In the genomic region with DNA sequence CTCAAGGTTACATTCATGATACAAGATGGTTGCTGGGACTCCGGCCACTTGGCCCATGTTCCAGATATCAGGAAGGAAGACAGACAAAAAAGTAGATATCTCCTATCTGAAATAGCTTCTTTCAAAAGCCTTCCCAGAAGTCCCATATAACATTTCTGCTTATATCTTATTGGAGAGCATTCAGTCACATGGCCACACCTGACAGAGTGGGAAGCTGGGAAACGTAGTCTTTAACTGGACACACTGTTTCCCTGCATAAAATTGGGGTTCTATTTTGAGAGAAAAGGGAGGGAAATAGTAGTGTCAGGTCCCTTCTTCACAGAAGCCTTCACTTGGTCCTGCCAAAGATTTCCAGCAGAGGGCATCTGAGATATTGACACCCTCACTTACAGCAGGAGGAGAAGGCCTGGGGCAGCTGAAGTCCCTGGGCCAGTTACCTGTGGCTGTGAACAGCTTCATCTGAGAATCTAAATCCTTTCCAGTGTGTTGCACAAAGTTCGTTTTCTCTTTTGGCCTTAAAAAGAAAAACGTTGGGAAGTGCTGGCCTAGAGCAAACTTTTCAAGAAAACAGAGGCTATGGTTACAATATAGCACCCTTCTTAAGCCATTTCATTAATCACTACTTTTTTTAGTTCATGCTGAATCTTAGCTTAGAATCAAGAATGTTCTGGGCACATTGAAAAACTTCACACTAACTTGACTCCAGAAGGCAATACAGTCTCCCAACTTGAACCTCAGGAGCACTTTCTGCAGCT, we compare ENCODE assay signal across 8 cellular contexts. TPM values are rescaled to one million over a fixed set of nuclear protein-coding genes. Genes with fewer than 3 reads are reported as not detected.
DNase-seq lines count a peak whose midpoint lies in the region; ATAC-seq and TF ChIP-seq lines count a peak whose summit lies in the region.

No MANE protein-coding gene starts in this region.

- H3K9me3 Mint-ChIP-seq in CD14-positive monocyte = peaks cover 0 to 3% (median 0%) of the 10 kb centered on the region in 7 donors

- H3K4me1 Mint-ChIP-seq in CD14-positive monocyte = no peaks in the 10 kb centered on the region

- no peak overlapping the region for H3K27ac Mint-ChIP-seq in CD14-positive monocyte

- H3K4me3 Mint-ChIP-seq in CD14-positive monocyte = no peak overlapping the region

- intact Hi-C loops in CD14-positive monocyte (cut with micrococcal nuclease) = no loop called here

- no peaks in the 10 kb centered on the region for H3K27me3 Mint-ChIP-seq in CD14-positive monocyte (ENCODE audit: low read depth in 3 of 3)

- peak; percentile 65 for DNase-seq in AG10803 (ENCODE audit: low read depth)
- peak; percentile 16 for DNase-seq in NCI-H446 treated with DMSO at 0.1 percent for 48 hours (lab: John Stamatoyannopoulos, UW)
- peak; percentile 58 for DNase-seq in activated T-cell treated with anti-CD3 and anti-CD28 coated beads for 24 hours (ENCODE audit: low read depth)
- peak; percentile 10 for DNase-seq in fibroblast of the aortic adventitia (ENCODE audit: low read depth)
- peak; percentile 40 to 57 (median 41) for DNase-seq in stimulated activated CD4-positive, alpha-beta T cell treated with anti-CD3 and anti-CD28 coated beads, Interleukin-12 subunit alpha, Interleukin-12 subunit beta, amount 100 ng/mL, for 48 hours (ENCODE audit: low read depth in 2 of 3, low spot score in 1 of 3)
- no peak for DNase-seq in CD14-positive monocyte (ENCODE audit: low spot score)
- no peak for DNase-seq in NCI-H146 treated with DMSO at 0.1 percent for 48 hours (lab: John Stamatoyannopoulos, UW; ENCODE audit: unreplicated experiment)

- H3K4me3 ChIP-seq in AG10803 (ENCODE audit: low read length) = no peak overlapping the region
- H3K4me3 ChIP-seq in fibroblast of the aortic adventitia (ENCODE audit: low read depth, low read length) = no peak overlapping the region

- ATAC-seq in GM18907 (IDR thresholded peaks at IDR 0.05; ENCODE audit: unreplicated experiment) = peak; percentile 76

- TF ChIP-seq CTCF in AG10803 (conservative IDR thresholded peaks at IDR 0.05; ENCODE audit: low read length) = peak; percentile 80
- peak; percentile 32 for TF ChIP-seq CTCF in fibroblast of the aortic adventitia (IDR thresholded peaks at IDR 0.05; ENCODE audit: insufficient read depth, low read length)
- TF ChIP-seq CTCF in CD14-positive monocyte (IDR thresholded peaks at IDR 0.05) = no peak

- H3K36me3 Mint-ChIP-seq in CD14-positive monocyte = peaks cover 19 to 22% of the 10 kb centered on the region in 2 donors

RNA-seq across cellular contexts. Expression of a gene that starts 33.5 kb away (rescaled TPM):
- total RNA-seq in fibroblast of the aortic adventitia (ENCODE audit: low replicate concordance) = 5.7 and 19.0 TPM in 2 replicates
- under 1 TPM; 0.46 to 0.48 TPM for polyA plus RNA-seq in CD14-positive monocyte

Comparison
In these comparisons a context has a peak if more than half of its experiments do, and no peak if none do; other contexts are left out.
1. DNase-seq: peak in AG10803 (single experiment), NCI-H446 treated with DMSO at 0.1 percent for 48 hours (single experiment), activated T-cell treated with anti-CD3 and anti-CD28 coated beads for 24 hours (single experiment), fibroblast of the aortic adventitia (single experiment) and stimulated activated CD4-positive, alpha-beta T cell treated with anti-CD3 and anti-CD28 coated beads, Interleukin-12 subunit alpha, Interleukin-12 subunit beta, amount 100 ng/mL, for 48 hours (3 of 3); none in CD14-positive monocyte (single experiment) and NCI-H146 treated with DMSO at 0.1 percent for 48 hours (single experiment).